1 cellular context compared by ENCODE assay signal in the genomic region with DNA sequence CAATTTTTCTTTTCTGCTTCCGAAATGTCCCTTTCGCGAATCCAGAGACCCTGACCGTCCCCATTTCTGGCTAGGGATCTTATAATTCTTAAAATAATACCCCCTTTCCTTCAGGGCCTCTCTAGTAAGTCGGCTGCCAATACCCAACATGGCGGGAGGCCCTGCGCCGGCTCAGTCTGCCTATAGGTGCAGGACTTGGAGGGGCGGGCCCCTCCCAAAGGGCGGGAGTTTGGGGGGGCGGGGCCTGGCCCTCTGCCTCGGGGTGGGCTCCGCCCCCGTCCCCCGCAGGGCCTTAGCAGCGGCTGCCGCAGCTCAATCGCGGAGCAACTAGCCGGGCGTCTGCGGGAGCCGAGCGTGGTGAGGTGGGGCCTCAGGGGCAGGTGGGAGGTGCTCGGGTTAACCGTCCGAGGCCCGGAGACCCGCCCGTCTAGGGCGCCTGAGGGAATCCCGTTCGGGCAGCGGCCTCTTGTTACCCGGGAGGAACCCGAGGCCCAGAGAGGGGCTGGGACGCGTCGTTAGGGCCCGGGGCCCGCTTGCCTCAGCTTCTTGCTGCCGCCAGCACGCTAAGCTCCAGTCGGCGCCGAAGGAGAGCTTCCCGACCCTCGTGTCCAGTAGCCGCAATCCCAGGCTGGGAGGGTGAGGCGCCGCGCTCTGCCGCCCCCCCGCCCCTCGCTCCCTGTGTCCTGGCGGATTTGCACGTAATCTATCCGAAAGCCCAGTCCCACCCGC.
A peak's percentile ranks its signal among the peaks of the same experiment; 100 is the strongest.
TF ChIP-seq lines count a peak whose summit lies in the region.

A gene with protein sequence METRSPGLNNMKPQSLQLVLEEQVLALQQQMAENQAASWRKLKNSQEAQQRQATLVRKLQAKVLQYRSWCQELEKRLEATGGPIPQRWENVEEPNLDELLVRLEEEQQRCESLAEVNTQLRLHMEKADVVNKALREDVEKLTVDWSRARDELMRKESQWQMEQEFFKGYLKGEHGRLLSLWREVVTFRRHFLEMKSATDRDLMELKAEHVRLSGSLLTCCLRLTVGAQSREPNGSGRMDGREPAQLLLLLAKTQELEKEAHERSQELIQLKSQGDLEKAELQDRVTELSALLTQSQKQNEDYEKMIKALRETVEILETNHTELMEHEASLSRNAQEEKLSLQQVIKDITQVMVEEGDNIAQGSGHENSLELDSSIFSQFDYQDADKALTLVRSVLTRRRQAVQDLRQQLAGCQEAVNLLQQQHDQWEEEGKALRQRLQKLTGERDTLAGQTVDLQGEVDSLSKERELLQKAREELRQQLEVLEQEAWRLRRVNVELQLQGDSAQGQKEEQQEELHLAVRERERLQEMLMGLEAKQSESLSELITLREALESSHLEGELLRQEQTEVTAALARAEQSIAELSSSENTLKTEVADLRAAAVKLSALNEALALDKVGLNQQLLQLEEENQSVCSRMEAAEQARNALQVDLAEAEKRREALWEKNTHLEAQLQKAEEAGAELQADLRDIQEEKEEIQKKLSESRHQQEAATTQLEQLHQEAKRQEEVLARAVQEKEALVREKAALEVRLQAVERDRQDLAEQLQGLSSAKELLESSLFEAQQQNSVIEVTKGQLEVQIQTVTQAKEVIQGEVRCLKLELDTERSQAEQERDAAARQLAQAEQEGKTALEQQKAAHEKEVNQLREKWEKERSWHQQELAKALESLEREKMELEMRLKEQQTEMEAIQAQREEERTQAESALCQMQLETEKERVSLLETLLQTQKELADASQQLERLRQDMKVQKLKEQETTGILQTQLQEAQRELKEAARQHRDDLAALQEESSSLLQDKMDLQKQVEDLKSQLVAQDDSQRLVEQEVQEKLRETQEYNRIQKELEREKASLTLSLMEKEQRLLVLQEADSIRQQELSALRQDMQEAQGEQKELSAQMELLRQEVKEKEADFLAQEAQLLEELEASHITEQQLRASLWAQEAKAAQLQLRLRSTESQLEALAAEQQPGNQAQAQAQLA (N-terminal part only) (plus strand): TSS at position 718 of the 729 bp plus-strand sequence. CDS start 6,770 bp downstream, outside the sequence.

TF ChIP-seq in K562, 482 proteins besides CTCF, POLR2A, EP300 and RAD21 (continued from another document and continues in another):
- TF ChIP-seq KLF10 (CRISPR knock-in tag; IDR thresholded peaks at IDR 0.05) (no peak), RBFOX2 (IDR thresholded peaks at IDR 0.05; ENCODE audit: low read depth, low read length) (peak; percentile 91), CCNT2 (IDR thresholded peaks at IDR 0.05; ENCODE audit: borderline replicate concordance, extremely low read depth, insufficient read length, low read depth, low read length) (peak; percentile 59), ESRRA (IDR thresholded peaks at IDR 0.05; ENCODE audit: borderline replicate concordance, low read depth) (peak; percentile 46; the same call in 1 of the 2 replicates), ZNF24 (IDR thresholded peaks at IDR 0.05) (no peak), MTA2 (IDR thresholded peaks at IDR 0.05; ENCODE audit: low read depth) (no peak), CREB1 (IDR thresholded peaks at IDR 0.05) (0 out of 2 replicates have a peak, but pooled peaks have one; percentile 1), CREB1 (CRISPR knock-in tag; IDR thresholded peaks at IDR 0.05) (0 out of 2 replicates have a peak, but pooled peaks have one; percentile 5), ZFX (CRISPR knock-in tag; IDR thresholded peaks at IDR 0.05) (peak; percentile 95), CC2D1A (IDR thresholded peaks at IDR 0.05) (no peak), PRMT5 (CRISPR knock-in tag; IDR thresholded peaks at IDR 0.05) (no peak), CXXC5 (CRISPR knock-in tag; IDR thresholded peaks at IDR 0.05) (peak; percentile 71), RBM15 (IDR thresholded peaks at IDR 0.05; ENCODE audit: insufficient read depth, low read length) (no peak), BRD4 (IDR thresholded peaks at IDR 0.05) (no peak), RFX1 (IDR thresholded peaks at IDR 0.05) (no peak), GABPB1 (CRISPR knock-in tag; IDR thresholded peaks at IDR 0.05) (peak; percentile 40; the same call in 1 of the 2 replicates), FOXM1 (IDR thresholded peaks at IDR 0.05; ENCODE audit: low read depth) (no peak), FOXM1 (CRISPR knock-in tag; IDR thresholded peaks at IDR 0.05; ENCODE audit: low read depth) (0 out of 2 replicates have a peak, but pooled peaks have one; percentile 19), ZNF830 (CRISPR knock-in tag; IDR thresholded peaks at IDR 0.05) (no peak), ZNF263 (CRISPR knock-in tag; IDR thresholded peaks at IDR 0.05; ENCODE audit: borderline replicate concordance) (no peak), ZNF354B (CRISPR knock-in tag; IDR thresholded peaks at IDR 0.05) (no peak), ZNF197 (CRISPR knock-in tag; IDR thresholded peaks at IDR 0.05; ENCODE audit: low read depth) (no peak), ZBED1 (IDR thresholded peaks at IDR 0.05) (no peak), ZNF431 (CRISPR knock-in tag; IDR thresholded peaks at IDR 0.05) (peak; percentile 74), SIN3A (IDR thresholded peaks at IDR 0.05; ENCODE audit: borderline replicate concordance in 2 of 2, control insufficient read depth in 1 of 2, low read depth in 2 of 2, low read length in 2 of 2) (peak in 1 of 2 experiments; percentile 43; a peak in 2 of 4 replicates), SOX6 (IDR thresholded peaks at IDR 0.05) (peak; percentile 3; the same call in 1 of the 2 replicates), HDAC8 (tag; IDR thresholded peaks at IDR 0.05) (no peak), LEF1 (IDR thresholded peaks at IDR 0.05) (no peak), ZNF584 (CRISPR knock-in tag; IDR thresholded peaks at IDR 0.05; ENCODE audit: low read depth) (no peak), SAP30 (IDR thresholded peaks at IDR 0.05; ENCODE audit: borderline replicate concordance, insufficient read depth, low read depth, low read length, poor library complexity, severe bottlenecking) (peak; percentile 72), JUND (IDR thresholded peaks at IDR 0.05; ENCODE audit: borderline replicate concordance, low read depth, low read length) (no peak; the same call in 1 of the 2 replicates), JUND (tag; IDR thresholded peaks at IDR 0.05; ENCODE audit: borderline replicate concordance, low read depth, low read length) (no peak; the same call in 2 of the 3 replicates), TAL1 (IDR thresholded peaks at IDR 0.05) (no peak)
- TF ChIP-seq, protein P1, sequence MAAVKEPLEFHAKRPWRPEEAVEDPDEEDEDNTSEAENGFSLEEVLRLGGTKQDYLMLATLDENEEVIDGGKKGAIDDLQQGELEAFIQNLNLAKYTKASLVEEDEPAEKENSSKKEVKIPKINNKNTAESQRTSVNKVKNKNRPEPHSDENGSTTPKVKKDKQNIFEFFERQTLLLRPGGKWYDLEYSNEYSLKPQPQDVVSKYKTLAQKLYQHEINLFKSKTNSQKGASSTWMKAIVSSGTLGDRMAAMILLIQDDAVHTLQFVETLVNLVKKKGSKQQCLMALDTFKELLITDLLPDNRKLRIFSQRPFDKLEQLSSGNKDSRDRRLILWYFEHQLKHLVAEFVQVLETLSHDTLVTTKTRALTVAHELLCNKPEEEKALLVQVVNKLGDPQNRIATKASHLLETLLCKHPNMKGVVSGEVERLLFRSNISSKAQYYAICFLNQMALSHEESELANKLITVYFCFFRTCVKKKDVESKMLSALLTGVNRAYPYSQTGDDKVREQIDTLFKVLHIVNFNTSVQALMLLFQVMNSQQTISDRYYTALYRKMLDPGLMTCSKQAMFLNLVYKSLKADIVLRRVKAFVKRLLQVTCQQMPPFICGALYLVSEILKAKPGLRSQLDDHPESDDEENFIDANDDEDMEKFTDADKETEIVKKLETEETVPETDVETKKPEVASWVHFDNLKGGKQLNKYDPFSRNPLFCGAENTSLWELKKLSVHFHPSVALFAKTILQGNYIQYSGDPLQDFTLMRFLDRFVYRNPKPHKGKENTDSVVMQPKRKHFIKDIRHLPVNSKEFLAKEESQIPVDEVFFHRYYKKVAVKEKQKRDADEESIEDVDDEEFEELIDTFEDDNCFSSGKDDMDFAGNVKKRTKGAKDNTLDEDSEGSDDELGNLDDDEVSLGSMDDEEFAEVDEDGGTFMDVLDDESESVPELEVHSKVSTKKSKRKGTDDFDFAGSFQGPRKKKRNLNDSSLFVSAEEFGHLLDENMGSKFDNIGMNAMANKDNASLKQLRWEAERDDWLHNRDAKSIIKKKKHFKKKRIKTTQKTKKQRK (IDR thresholded peaks at IDR 0.05; ENCODE audit: borderline replicate concordance, low read depth, low read length), result no peak
- TF ChIP-seq, protein P2, sequence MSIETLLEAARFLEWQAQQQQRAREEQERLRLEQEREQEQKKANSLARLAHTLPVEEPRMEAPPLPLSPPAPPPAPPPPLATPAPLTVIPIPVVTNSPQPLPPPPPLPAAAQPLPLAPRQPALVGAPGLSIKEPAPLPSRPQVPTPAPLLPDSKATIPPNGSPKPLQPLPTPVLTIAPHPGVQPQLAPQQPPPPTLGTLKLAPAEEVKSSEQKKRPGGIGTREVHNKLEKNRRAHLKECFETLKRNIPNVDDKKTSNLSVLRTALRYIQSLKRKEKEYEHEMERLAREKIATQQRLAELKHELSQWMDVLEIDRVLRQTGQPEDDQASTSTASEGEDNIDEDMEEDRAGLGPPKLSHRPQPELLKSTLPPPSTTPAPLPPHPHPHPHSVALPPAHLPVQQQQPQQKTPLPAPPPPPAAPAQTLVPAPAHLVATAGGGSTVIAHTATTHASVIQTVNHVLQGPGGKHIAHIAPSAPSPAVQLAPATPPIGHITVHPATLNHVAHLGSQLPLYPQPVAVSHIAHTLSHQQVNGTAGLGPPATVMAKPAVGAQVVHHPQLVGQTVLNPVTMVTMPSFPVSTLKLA (conservative IDR thresholded peaks at IDR 0.05), result peak; percentile 17 to 71; a peak in 2 of 4 replicates
- TF ChIP-seq, protein P3, sequence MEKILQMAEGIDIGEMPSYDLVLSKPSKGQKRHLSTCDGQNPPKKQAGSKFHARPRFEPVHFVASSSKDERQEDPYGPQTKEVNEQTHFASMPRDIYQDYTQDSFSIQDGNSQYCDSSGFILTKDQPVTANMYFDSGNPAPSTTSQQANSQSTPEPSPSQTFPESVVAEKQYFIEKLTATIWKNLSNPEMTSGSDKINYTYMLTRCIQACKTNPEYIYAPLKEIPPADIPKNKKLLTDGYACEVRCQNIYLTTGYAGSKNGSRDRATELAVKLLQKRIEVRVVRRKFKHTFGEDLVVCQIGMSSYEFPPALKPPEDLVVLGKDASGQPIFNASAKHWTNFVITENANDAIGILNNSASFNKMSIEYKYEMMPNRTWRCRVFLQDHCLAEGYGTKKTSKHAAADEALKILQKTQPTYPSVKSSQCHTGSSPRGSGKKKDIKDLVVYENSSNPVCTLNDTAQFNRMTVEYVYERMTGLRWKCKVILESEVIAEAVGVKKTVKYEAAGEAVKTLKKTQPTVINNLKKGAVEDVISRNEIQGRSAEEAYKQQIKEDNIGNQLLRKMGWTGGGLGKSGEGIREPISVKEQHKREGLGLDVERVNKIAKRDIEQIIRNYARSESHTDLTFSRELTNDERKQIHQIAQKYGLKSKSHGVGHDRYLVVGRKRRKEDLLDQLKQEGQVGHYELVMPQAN (IDR thresholded peaks at IDR 0.05; ENCODE audit: borderline replicate concordance), result peak; percentile 49; the same call in 1 of the 2 replicates
- TF ChIP-seq, protein P4, sequence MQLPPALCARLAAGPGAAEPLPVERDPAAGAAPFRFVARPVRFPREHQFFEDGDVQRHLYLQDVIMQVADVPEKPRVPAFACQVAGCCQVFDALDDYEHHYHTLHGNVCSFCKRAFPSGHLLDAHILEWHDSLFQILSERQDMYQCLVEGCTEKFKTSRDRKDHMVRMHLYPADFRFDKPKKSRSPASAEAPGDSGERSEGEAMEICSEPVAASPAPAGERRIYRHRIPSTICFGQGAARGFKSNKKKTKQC (CRISPR knock-in tag; IDR thresholded peaks at IDR 0.05), result peak; percentile 15; the same call in 1 of the 2 replicates
- TF ChIP-seq, protein P5, sequence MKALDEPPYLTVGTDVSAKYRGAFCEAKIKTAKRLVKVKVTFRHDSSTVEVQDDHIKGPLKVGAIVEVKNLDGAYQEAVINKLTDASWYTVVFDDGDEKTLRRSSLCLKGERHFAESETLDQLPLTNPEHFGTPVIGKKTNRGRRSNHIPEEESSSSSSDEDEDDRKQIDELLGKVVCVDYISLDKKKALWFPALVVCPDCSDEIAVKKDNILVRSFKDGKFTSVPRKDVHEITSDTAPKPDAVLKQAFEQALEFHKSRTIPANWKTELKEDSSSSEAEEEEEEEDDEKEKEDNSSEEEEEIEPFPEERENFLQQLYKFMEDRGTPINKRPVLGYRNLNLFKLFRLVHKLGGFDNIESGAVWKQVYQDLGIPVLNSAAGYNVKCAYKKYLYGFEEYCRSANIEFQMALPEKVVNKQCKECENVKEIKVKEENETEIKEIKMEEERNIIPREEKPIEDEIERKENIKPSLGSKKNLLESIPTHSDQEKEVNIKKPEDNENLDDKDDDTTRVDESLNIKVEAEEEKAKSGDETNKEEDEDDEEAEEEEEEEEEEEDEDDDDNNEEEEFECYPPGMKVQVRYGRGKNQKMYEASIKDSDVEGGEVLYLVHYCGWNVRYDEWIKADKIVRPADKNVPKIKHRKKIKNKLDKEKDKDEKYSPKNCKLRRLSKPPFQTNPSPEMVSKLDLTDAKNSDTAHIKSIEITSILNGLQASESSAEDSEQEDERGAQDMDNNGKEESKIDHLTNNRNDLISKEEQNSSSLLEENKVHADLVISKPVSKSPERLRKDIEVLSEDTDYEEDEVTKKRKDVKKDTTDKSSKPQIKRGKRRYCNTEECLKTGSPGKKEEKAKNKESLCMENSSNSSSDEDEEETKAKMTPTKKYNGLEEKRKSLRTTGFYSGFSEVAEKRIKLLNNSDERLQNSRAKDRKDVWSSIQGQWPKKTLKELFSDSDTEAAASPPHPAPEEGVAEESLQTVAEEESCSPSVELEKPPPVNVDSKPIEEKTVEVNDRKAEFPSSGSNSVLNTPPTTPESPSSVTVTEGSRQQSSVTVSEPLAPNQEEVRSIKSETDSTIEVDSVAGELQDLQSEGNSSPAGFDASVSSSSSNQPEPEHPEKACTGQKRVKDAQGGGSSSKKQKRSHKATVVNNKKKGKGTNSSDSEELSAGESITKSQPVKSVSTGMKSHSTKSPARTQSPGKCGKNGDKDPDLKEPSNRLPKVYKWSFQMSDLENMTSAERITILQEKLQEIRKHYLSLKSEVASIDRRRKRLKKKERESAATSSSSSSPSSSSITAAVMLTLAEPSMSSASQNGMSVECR (CRISPR knock-in tag; IDR thresholded peaks at IDR 0.05), result 0 out of 2 replicates have a peak, but pooled peaks have one; percentile 37
- TF ChIP-seq, protein P6, sequence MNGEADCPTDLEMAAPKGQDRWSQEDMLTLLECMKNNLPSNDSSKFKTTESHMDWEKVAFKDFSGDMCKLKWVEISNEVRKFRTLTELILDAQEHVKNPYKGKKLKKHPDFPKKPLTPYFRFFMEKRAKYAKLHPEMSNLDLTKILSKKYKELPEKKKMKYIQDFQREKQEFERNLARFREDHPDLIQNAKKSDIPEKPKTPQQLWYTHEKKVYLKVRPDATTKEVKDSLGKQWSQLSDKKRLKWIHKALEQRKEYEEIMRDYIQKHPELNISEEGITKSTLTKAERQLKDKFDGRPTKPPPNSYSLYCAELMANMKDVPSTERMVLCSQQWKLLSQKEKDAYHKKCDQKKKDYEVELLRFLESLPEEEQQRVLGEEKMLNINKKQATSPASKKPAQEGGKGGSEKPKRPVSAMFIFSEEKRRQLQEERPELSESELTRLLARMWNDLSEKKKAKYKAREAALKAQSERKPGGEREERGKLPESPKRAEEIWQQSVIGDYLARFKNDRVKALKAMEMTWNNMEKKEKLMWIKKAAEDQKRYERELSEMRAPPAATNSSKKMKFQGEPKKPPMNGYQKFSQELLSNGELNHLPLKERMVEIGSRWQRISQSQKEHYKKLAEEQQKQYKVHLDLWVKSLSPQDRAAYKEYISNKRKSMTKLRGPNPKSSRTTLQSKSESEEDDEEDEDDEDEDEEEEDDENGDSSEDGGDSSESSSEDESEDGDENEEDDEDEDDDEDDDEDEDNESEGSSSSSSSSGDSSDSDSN (IDR thresholded peaks at IDR 0.05; ENCODE audit: borderline replicate concordance in 1 of 2, low read depth in 2 of 2, low read length in 2 of 2), result peak in 1 of 2 experiments; percentile 92; a peak in 3 of 4 replicates
